2 cellular contexts compared by ENCODE assay signal in genomic region chr13:34847751-34848150, GRCh38.
A peak's percentile ranks its signal among the peaks of the same experiment; 100 is the strongest.
TF ChIP-seq lines count a peak whose summit lies in the region.

No MANE protein-coding gene starts in this region.

TF ChIP-seq in HCT116, 20 proteins besides CTCF, POLR2A, EP300 and RAD21:
- TF ChIP-seq JUND (IDR thresholded peaks at IDR 0.05) (no peak), ATF3 (IDR thresholded peaks at IDR 0.05) (no peak), SIN3A (IDR thresholded peaks at IDR 0.05; ENCODE audit: low read depth) (no peak), TCF7L2 (IDR thresholded peaks at IDR 0.05; ENCODE audit: borderline replicate concordance, extremely low read depth, insufficient read depth, insufficient read length) (peak; percentile 81), ZFX (IDR thresholded peaks at IDR 0.05) (no peak), EZH2 (IDR thresholded peaks at IDR 0.05) (no peak), REST (IDR thresholded peaks at IDR 0.05; ENCODE audit: low read depth) (no peak)

TF ChIP-seq in H1, 55 proteins besides CTCF, POLR2A, EP300 and RAD21:
- TF ChIP-seq YY1 (IDR thresholded peaks at IDR 0.05; ENCODE audit: low read depth, low read length): no peak
- TF ChIP-seq POU5F1 (IDR thresholded peaks at IDR 0.05; ENCODE audit: low read depth, low read length): no peak
- no peak for TF ChIP-seq TAF7 (optimal IDR thresholded peaks at IDR 0.05; ENCODE audit: borderline replicate concordance, low read depth, low read length)
- no peak for TF ChIP-seq SP2 (IDR thresholded peaks at IDR 0.05; ENCODE audit: low read length)
- TF ChIP-seq SRF (IDR thresholded peaks at IDR 0.05; ENCODE audit: low read depth, low read length): no peak
- no peak for TF ChIP-seq GABPA (IDR thresholded peaks at IDR 0.05; ENCODE audit: borderline replicate concordance, insufficient read depth, low read length)
- no peak for TF ChIP-seq SP4 (IDR thresholded peaks at IDR 0.05; ENCODE audit: low read length)
- no peak for TF ChIP-seq CBX5 (IDR thresholded peaks at IDR 0.05; ENCODE audit: low read depth, low read length)
- no peak for TF ChIP-seq ATF2 (IDR thresholded peaks at IDR 0.05; ENCODE audit: low read length)
- no peak for TF ChIP-seq KDM4A (IDR thresholded peaks at IDR 0.05; ENCODE audit: low read depth, low read length, severe bottlenecking)
TF ChIP-seq in H1: peak in this region for 0.
